ENCODE assay signal across 8 cellular contexts in the genomic region with DNA sequence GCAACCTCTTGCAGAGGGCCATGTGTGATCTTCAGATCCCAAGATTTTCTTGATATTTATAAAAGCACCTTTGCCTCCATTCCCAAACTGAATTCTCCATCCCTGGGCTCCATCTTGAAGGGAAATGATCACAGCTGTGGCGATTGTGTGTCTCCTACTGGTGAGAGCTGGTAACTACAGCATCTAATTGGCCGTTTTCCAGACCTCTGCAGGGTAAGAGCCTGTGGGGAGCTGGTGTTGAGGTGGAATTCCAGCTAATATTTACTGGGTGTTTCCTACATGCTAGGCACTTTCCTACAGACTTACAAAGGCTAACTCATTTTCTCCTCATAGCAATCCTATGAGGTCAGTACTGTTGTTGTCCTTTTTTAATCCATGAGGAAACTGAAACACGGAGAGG. TPM values are rescaled to one million over a fixed set of nuclear protein-coding genes. Genes with fewer than 3 reads are reported as not detected.
DNase-seq lines count a peak whose midpoint lies in the region; ATAC-seq, FAIRE-seq and TF ChIP-seq lines count a peak whose summit lies in the region.

No MANE protein-coding gene starts in this region.

- TF ChIP-seq CTCF in adrenal gland (IDR thresholded peaks at IDR 0.05), result peak; percentile 40 to 67 (median 54)
- TF ChIP-seq CTCF in HepG2 (CRISPR knock-in tag; IDR thresholded peaks at IDR 0.05), result peak; percentile 47

- BruUV-seq in HepG2 (replicated peaks; lab: Mats Ljungman, UMichigan), result no TSS peak

- no peaks in the 10 kb centered on the region for H3K9me3 ChIP-seq in adrenal gland (replicated peaks in 1 of 3)
- no peaks in the 10 kb centered on the region for H3K9me3 ChIP-seq in HepG2 (ENCODE audit: low read length)

- H3K27ac ChIP-seq in adrenal gland, result no peak overlapping the region
- no peak overlapping the region for H3K27ac ChIP-seq in HepG2 (ENCODE audit: extremely low read length, insufficient read depth, low read length)

- H3K27me3 ChIP-seq in adrenal gland, result no peaks in the 10 kb centered on the region
- H3K27me3 ChIP-seq in HepG2 (ENCODE audit: control insufficient read depth in 1 of 2, insufficient read depth in 2 of 2, low read length in 2 of 2), result peaks cover 0 to 25% of the 10 kb centered on the region in 2 experiments; a peak in 4 of 5 replicates

- DNase-seq in stimulated activated naive CD4-positive, alpha-beta T cell (lab: John Stamatoyannopoulos, UW), result peak in 4 of 6 experiments; percentile 15 to 39 (median 28)
- DNase-seq in stimulated activated naive CD4-positive, alpha-beta T cell treated with Interleukin-2 at 50 U/mL for 16 hours (lab: John Stamatoyannopoulos, UW), result no peak
- DNase-seq in NAMALWA (ENCODE audit: low spot score) (peak; percentile 66), adrenal gland (peak in 4 of 7 donors; percentile 44 to 67 (median 60)), HepG2 (ENCODE audit: low spot score) (peak; percentile 23)

- no peak overlapping the region for H3K9ac ChIP-seq in HepG2 (ENCODE audit: insufficient read depth, low read depth, low read length)

- POLR2A ChIA-PET in HepG2 (lab: Yijun Ruan, JAX), result no interaction called here

- no peak for TF ChIP-seq RAD21 in HepG2 (CRISPR knock-in tag; IDR thresholded peaks at IDR 0.05)

- peak; percentile 67 for FAIRE-seq in HepG2 (lab: Jason Lieb, UNC)

- no peak overlapping the region for H3K4me2 ChIP-seq in HepG2 (ENCODE audit: low read depth, low read length)

- intact Hi-C loops in adrenal gland (cut with DNase I), result no loop called here
- intact Hi-C loops in HepG2 (cut with micrococcal nuclease; ENCODE audit: unreplicated experiment), result no loop called here

- no peak overlapping the region for H2AFZ ChIP-seq in HepG2 (ENCODE audit: low read length)

- H3K36me3 ChIP-seq in adrenal gland (replicated peaks in 1 of 2) (no peaks in the 10 kb centered on the region), HepG2 (replicated peaks in 1 of 2; ENCODE audit: control insufficient read depth in 1 of 2, insufficient read depth in 2 of 2, low read length in 2 of 2) (no peaks in the 10 kb centered on the region)

- CTCF ChIA-PET in HepG2 (lab: Yijun Ruan, JAX; ENCODE audit: low intra/inter-chr PET ratio, low total read pairs), result no interaction called here

- H4K20me1 ChIP-seq in HepG2 (ENCODE audit: insufficient read depth, low read length), result no peaks in the 10 kb centered on the region; the same call in 1 of the 2 replicates

- ATAC-seq in HepG2 (peak; percentile 50), GM18907 (IDR thresholded peaks at IDR 0.05; ENCODE audit: unreplicated experiment) (no peak), HG02642 (IDR thresholded peaks at IDR 0.05; ENCODE audit: poor library complexity, unreplicated experiment) (no peak), GM21737 (IDR thresholded peaks at IDR 0.05; ENCODE audit: unreplicated experiment) (no peak)

- in situ Hi-C loops in HepG2 (cut with HindIII; ENCODE audit: extremely low pct_ligation_motif_present, low pct_unique_long_range_greater_than_20kb), result loop anchor here (25.0 kb wide), 1 partner anchor 398 kb away; no protein-coding TSS in a partner anchor

- no peak for TF ChIP-seq POLR2A in adrenal gland (IDR thresholded peaks at IDR 0.05)
- TF ChIP-seq POLR2A in HepG2 (IDR thresholded peaks at IDR 0.05; ENCODE audit: insufficient read depth in 1 of 2, low read depth in 2 of 2, low read length in 2 of 2), result no peak

- WGBS in adrenal gland, 4 donors, result 20 to 38% (median 36%) methylated on average over 2 to 3 of the region's 3 CpGs
- WGBS in HepG2 (ENCODE audit: low lambda C conversion rate), result 12% methylated on average over 3 of the region's 3 CpGs

- H3K4me1 ChIP-seq in adrenal gland (replicated peaks in 1 of 2), result peaks cover 4 to 14% of the 10 kb centered on the region in 2 donors
- 0 out of 2 replicates have a peak, but pooled peaks cover 9% of the 10 kb centered on the region for H3K4me1 ChIP-seq in HepG2 (ENCODE audit: insufficient read depth, low read length)

- TF ChIP-seq EP300 in HepG2 (IDR thresholded peaks at IDR 0.05; ENCODE audit: low read depth in 2 of 2, low read length in 2 of 2) (no peak), HepG2 (CRISPR knock-in tag; IDR thresholded peaks at IDR 0.05; ENCODE audit: borderline replicate concordance) (no peak)

- no peaks in the 10 kb centered on the region for H3K79me2 ChIP-seq in HepG2 (ENCODE audit: insufficient read depth, low read length)

- H3K4me3 ChIP-seq in adrenal gland, result no peak overlapping the region
- H3K4me3 ChIP-seq in HepG2 (replicated peaks in 1 of 3; ENCODE audit: insufficient read depth in 1 of 3, low read depth in 2 of 3, low read length in 3 of 3), result no peak overlapping the region

TF ChIP-seq in HepG2, 621 proteins besides CTCF, POLR2A, EP300 and RAD21:
- no peak for TF ChIP-seq ZNF616 (CRISPR knock-in tag; IDR thresholded peaks at IDR 0.05; ENCODE audit: low read depth)
- TF ChIP-seq NFE2 (CRISPR knock-in tag; IDR thresholded peaks at IDR 0.05), result 0 out of 2 replicates have a peak, but pooled peaks have one; percentile 2
- peak; percentile 36 for TF ChIP-seq STAG1 (CRISPR knock-in tag; IDR thresholded peaks at IDR 0.05)
- TF ChIP-seq, protein P1, sequence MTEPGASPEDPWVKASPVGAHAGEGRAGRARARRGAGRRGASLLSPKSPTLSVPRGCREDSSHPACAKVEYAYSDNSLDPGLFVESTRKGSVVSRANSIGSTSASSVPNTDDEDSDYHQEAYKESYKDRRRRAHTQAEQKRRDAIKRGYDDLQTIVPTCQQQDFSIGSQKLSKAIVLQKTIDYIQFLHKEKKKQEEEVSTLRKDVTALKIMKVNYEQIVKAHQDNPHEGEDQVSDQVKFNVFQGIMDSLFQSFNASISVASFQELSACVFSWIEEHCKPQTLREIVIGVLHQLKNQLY (CRISPR knock-in tag; IDR thresholded peaks at IDR 0.05), result no peak
- no peak for TF ChIP-seq ZSCAN12 (CRISPR knock-in tag; IDR thresholded peaks at IDR 0.05)

RNA-seq across cellular contexts. Expression of a gene that starts 59.2 kb away (rescaled TPM):
- total RNA-seq in adrenal gland (1 to 10 TPM in 4 of 8 donors, under 1 TPM in 4; 0.46 to 2.6 (median 1.2) TPM), HepG2 (2016; rRNA removed; fragmentation: Illumina TruSeq; extraction: Trizol) (not detected in 2 replicates)
- polyA plus RNA-seq in adrenal gland (under 1 TPM; 0.10 to 0.48 (median 0.16) TPM), HepG2 (2011; rRNA removed) (not detected in 2 replicates)
- total RNA-seq in HepG2 (2016; cell fraction: cytosol; rRNA removed; fragmentation: Illumina TruSeq; extraction: Trizol; ENCODE audit: low read depth), result not detected in 2 replicates
- total RNA-seq in HepG2 (2016; cell fraction: insoluble cytoplasmic fraction; rRNA removed; fragmentation: Illumina TruSeq; extraction: Trizol), result not detected in 2 replicates
- not detected in 2 replicates for total RNA-seq in HepG2 (2016; cell fraction: membrane; rRNA removed; fragmentation: Illumina TruSeq; extraction: Trizol)
- not detected in 2 replicates for total RNA-seq in HepG2 (2016; cell fraction: nucleus; rRNA removed; fragmentation: Illumina TruSeq; extraction: Trizol)
- not detected in 2 replicates for polyA plus RNA-seq in HepG2 (2011; cell fraction: cytosol; rRNA removed)
- polyA plus RNA-seq in HepG2 (2011; cell fraction: nucleus; rRNA removed), result not detected in 2 replicates
- polyA plus RNA-seq in HepG2 (2012), result not detected in 2 replicates
- polyA plus RNA-seq in HepG2 (2016; cell fraction: cytosol; fragmentation: Illumina TruSeq; extraction: Trizol; ENCODE audit: low read depth), result not detected in 2 replicates
- not detected in 2 replicates for polyA plus RNA-seq in HepG2 (2016; cell fraction: insoluble cytoplasmic fraction; fragmentation: Illumina TruSeq; extraction: Trizol; ENCODE audit: low read depth)
- polyA plus RNA-seq in HepG2 (2016; cell fraction: membrane; fragmentation: Illumina TruSeq; extraction: Trizol; ENCODE audit: low read depth), result not detected in 2 replicates
- not detected in 2 replicates for polyA plus RNA-seq in HepG2 (2016; cell fraction: nucleus; fragmentation: Illumina TruSeq; extraction: Trizol; ENCODE audit: insufficient read depth, low read depth)
- not detected in 2 replicates for polyA minus RNA-seq in HepG2 (2011; rRNA and poly(A)+ RNA removed; ENCODE audit: low replicate concordance)
- polyA minus RNA-seq in HepG2 (2011; cell fraction: cytosol; rRNA and poly(A)+ RNA removed), result not detected in 2 replicates
- polyA minus RNA-seq in HepG2 (2011; cell fraction: nucleus; rRNA and poly(A)+ RNA removed), result not detected in 2 replicates
